In genomic region chr4:102868782-102869568, GRCh38 we compare ENCODE assay signal across 8 cellular contexts. TPM values are rescaled to one million over a fixed set of nuclear protein-coding genes. Genes with fewer than 3 reads are reported as not detected.
DNase-seq lines count a peak whose midpoint lies in the region; ATAC-seq and TF ChIP-seq lines count a peak whose summit lies in the region.

TSS of gene CISD2 (plus strand) at chr4:102868992. CDS start at chr4:102869085, 93 bp downstream.

- H3K4me3 Mint-ChIP-seq in activated T-helper 2 cell treated with anti-CD3 and anti-CD28 coated beads, Interferon-gamma antibody, Interleukin-2, Interleukin-4, amounts not matched to agents 10 μg/mL and 5 μg/mL and 100 μg/mL, durations not matched to agents 14 hours and 24 hours and 36 hours (ENCODE audit: low read depth): peak within 1 kb of the TSS; percentile 90
- H3K4me3 Mint-ChIP-seq in natural killer cell: peak within 1 kb of the TSS; percentile 93

- peak within 1 kb of the TSS; percentile 78 for H3K4me3 ChIP-seq in H7 (ENCODE audit: insufficient read depth, low read depth, low read length)
- H3K4me3 ChIP-seq in Loucy (ENCODE audit: low read length, poor library complexity, severe bottlenecking): peak within 1 kb of the TSS; percentile 78
- peak within 1 kb of the TSS; percentile 57 for H3K4me3 ChIP-seq in RWPE2 (ENCODE audit: severe bottlenecking)
- H3K4me3 ChIP-seq in fibroblast of mammary gland (ENCODE audit: control insufficient read depth, low read depth, low read length): peak within 1 kb of the TSS; percentile 84

- ATAC-seq in RWPE2 (ENCODE audit: low read depth) (peak; percentile 90), natural killer cell (peak; percentile 83 to 95 (median 87))

- H3K79me2 ChIP-seq in Loucy (ENCODE audit: insufficient read depth, low read length): peaks cover 88% of the 10 kb centered on the region

- H3K4me2 ChIP-seq in Loucy (ENCODE audit: low read depth, low read length, poor library complexity, severe bottlenecking): peak within 1 kb of the TSS; percentile 83

- peak within 1 kb of the TSS; percentile 88 for H3K27ac ChIP-seq in RWPE2 (ENCODE audit: poor library complexity, severe bottlenecking)

- peaks cover 4% of the 10 kb centered on the region for H3K9me3 Mint-ChIP-seq in activated T-helper 2 cell treated with anti-CD3 and anti-CD28 coated beads, Interferon-gamma antibody, Interleukin-2, Interleukin-4, amounts not matched to agents 10 μg/mL and 5 μg/mL and 100 μg/mL, durations not matched to agents 14 hours and 24 hours and 36 hours
- H3K9me3 Mint-ChIP-seq in natural killer cell: no peaks in the 10 kb centered on the region

- peaks cover 5% of the 10 kb centered on the region; the same call in 1 of the 2 replicates for H3F3A ChIP-seq in Loucy (ENCODE audit: low read depth)

- H3K9me3 ChIP-seq in Loucy (ENCODE audit: insufficient read depth, low read depth, low read length) (no peaks in the 10 kb centered on the region), RWPE2 (ENCODE audit: severe bottlenecking) (no peaks in the 10 kb centered on the region)

- H3K27me3 ChIP-seq in H7 (ENCODE audit: control insufficient read depth, insufficient read depth, low read length) (no peaks in the 10 kb centered on the region), Loucy (ENCODE audit: insufficient read depth, low read length, poor library complexity, severe bottlenecking) (no peaks in the 10 kb centered on the region), RWPE2 (ENCODE audit: insufficient read depth, poor library complexity, severe bottlenecking) (no peaks in the 10 kb centered on the region)

- peak; percentile 91 for DNase-seq in ELR (ENCODE audit: low read depth)
- DNase-seq in H7: peak; percentile 93
- DNase-seq in RWPE2 (ENCODE audit: low spot score): peak; percentile 89
- peak; percentile 93 for DNase-seq in activated T-helper 2 cell treated with anti-CD3 and anti-CD28 coated beads, Interferon-gamma antibody, Interleukin-2, Interleukin-4, amounts not matched to agents 10 μg/mL and 5 μg/mL and 100 μg/mL, durations not matched to agents 14 hours and 24 hours and 36 hours (ENCODE audit: low spot score)
- DNase-seq in fibroblast of mammary gland (ENCODE audit: low read depth): peak; percentile 86
- DNase-seq in natural killer cell: peak; percentile 92
- DNase-seq in stimulated activated naive CD4-positive, alpha-beta T cell (lab: John Stamatoyannopoulos, UW): peak; percentile 87 to 96 (median 92)

- peak within 1 kb of the TSS; percentile 99 for H3K27ac Mint-ChIP-seq in activated T-helper 2 cell treated with anti-CD3 and anti-CD28 coated beads, Interferon-gamma antibody, Interleukin-2, Interleukin-4, amounts not matched to agents 10 μg/mL and 5 μg/mL and 100 μg/mL, durations not matched to agents 14 hours and 24 hours and 36 hours
- H3K27ac Mint-ChIP-seq in natural killer cell: peak within 1 kb of the TSS; percentile 97 to 99

- H3K36me3 ChIP-seq in H7 (replicated peaks; ENCODE audit: control insufficient read depth, insufficient read depth, low read length) (no peaks in the 10 kb centered on the region), Loucy (ENCODE audit: insufficient read depth, low read length) (no peaks in the 10 kb centered on the region), RWPE2 (ENCODE audit: low read depth) (peaks cover 23% of the 10 kb centered on the region)

- peaks cover 46% of the 10 kb centered on the region for H3K36me3 Mint-ChIP-seq in activated T-helper 2 cell treated with anti-CD3 and anti-CD28 coated beads, Interferon-gamma antibody, Interleukin-2, Interleukin-4, amounts not matched to agents 10 μg/mL and 5 μg/mL and 100 μg/mL, durations not matched to agents 14 hours and 24 hours and 36 hours (ENCODE audit: low read depth)
- no peaks in the 10 kb centered on the region for H3K36me3 Mint-ChIP-seq in natural killer cell

- no peak for TF ChIP-seq CTCF in Loucy (conservative IDR thresholded peaks at IDR 0.05; ENCODE audit: low read length)
- TF ChIP-seq CTCF in RWPE2 (IDR thresholded peaks at IDR 0.05; ENCODE audit: poor library complexity, severe bottlenecking): no peak
- TF ChIP-seq CTCF in fibroblast of mammary gland (conservative IDR thresholded peaks at IDR 0.05; ENCODE audit: control insufficient read depth, insufficient read depth, low read depth, low read length): no peak
- no peak for TF ChIP-seq CTCF in natural killer cell (IDR thresholded peaks at IDR 0.05)

- H2AFZ ChIP-seq in Loucy (ENCODE audit: low read length): peak within 1 kb of the TSS; percentile 85

- peaks cover 49% of the 10 kb centered on the region for H4K20me1 ChIP-seq in Loucy (ENCODE audit: insufficient read depth, low read length, poor library complexity, severe bottlenecking)

- no peaks in the 10 kb centered on the region for H3K27me3 Mint-ChIP-seq in activated T-helper 2 cell treated with anti-CD3 and anti-CD28 coated beads, Interferon-gamma antibody, Interleukin-2, Interleukin-4, amounts not matched to agents 10 μg/mL and 5 μg/mL and 100 μg/mL, durations not matched to agents 14 hours and 24 hours and 36 hours (ENCODE audit: low read depth)
- no peaks in the 10 kb centered on the region for H3K27me3 Mint-ChIP-seq in natural killer cell (ENCODE audit: low read depth in 2 of 2)

- H3K4me1 ChIP-seq in Loucy (ENCODE audit: insufficient read depth, low read length, poor library complexity, severe bottlenecking): peaks cover 61% of the 10 kb centered on the region
- peaks cover 23% of the 10 kb centered on the region for H3K4me1 ChIP-seq in RWPE2 (ENCODE audit: insufficient read depth, poor library complexity, severe bottlenecking)

- H3K9me2 ChIP-seq in Loucy (replicated peaks; ENCODE audit: low read depth, low read length): no peaks in the 10 kb centered on the region

- peak within 1 kb of the TSS; percentile 71 for H3K9ac ChIP-seq in Loucy (ENCODE audit: low read depth, low read length, poor library complexity, severe bottlenecking)

- intact Hi-C loops in activated T-helper 2 cell treated with anti-CD3 and anti-CD28 coated beads, Interferon-gamma antibody, Interleukin-2, Interleukin-4, amounts not matched to agents 10 μg/mL and 5 μg/mL and 100 μg/mL, durations not matched to agents 14 hours and 24 hours and 36 hours (cut with micrococcal nuclease): loop anchor here (1.0 to 5.0 kb wide), 8 partner anchors 41 to 1522 kb away; partner anchors contain the start of genes BDH2, NFKB1, PPP3CA and SLC39A8
- intact Hi-C loops in natural killer cell (cut with micrococcal nuclease): loop anchor here (1.0 to 5.0 kb wide), 5 partner anchors 41 to 522 kb away; partner anchors contain the start of genes SLC39A8 and SLC9B1

- peaks cover 48% of the 10 kb centered on the region for H3K4me1 Mint-ChIP-seq in activated T-helper 2 cell treated with anti-CD3 and anti-CD28 coated beads, Interferon-gamma antibody, Interleukin-2, Interleukin-4, amounts not matched to agents 10 μg/mL and 5 μg/mL and 100 μg/mL, durations not matched to agents 14 hours and 24 hours and 36 hours (ENCODE audit: low read depth)
- H3K4me1 Mint-ChIP-seq in natural killer cell: peaks cover 19 to 24% of the 10 kb centered on the region in 2 donors

RNA-seq across cellular contexts. Expression of gene CISD2, which starts in this region (rescaled TPM):
- total RNA-seq in H7 (2014; rRNA removed; shearing (Covaris generic)): 36.8 and 41.3 TPM in 2 replicates
- 50.8 and 51.4 TPM in 2 replicates for total RNA-seq in activated T-helper 2 cell treated with anti-CD3 and anti-CD28 coated beads, Interferon-gamma antibody, Interleukin-2, Interleukin-4, amounts not matched to agents 10 μg/mL and 5 μg/mL and 100 μg/mL, durations not matched to agents 14 hours and 24 hours and 36 hours
- total RNA-seq in natural killer cell: 10 to 100 TPM; 11.2 to 13.8 (median 13.5) TPM

Comparison
In these comparisons a context has a peak if more than half of its experiments do, and no peak if none do; other contexts are left out.
1. Peak in every context shown above with its lines: DNase-seq, ATAC-seq, H3K4me3 ChIP-seq and H3K27ac ChIP-seq.